In the genomic region with DNA sequence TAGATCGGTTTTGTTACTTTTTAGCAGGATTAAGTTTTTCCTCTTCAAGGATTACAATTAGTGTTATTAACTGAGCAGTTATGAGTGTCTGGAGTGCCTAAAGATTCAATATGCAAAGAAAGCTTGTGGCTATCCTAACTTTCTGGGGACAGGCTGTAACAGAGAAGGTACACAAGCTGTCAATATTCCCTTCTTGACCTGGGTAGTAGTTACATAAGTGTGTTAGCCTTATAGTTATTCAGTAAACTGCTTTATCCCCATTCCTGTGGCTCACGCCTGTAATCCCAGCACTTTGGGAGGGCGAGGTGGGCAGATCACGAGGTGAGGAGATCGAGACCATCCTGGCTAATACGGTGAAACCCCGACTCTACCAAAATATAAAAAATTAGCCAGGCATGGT, we compare ENCODE assay signal across 33 cellular contexts.
"Had no signal": no experiment of that assay in that cellular context is flagged by ENCODE, and none has a peak within 500 bp of the region (broad histone marks: within the 10 kb centered on the region; RNA-seq: fewer than 3 reads in every experiment).

No MANE protein-coding gene starts in this region.

- H3K27ac ChIP-seq: adrenal gland, body of pancreas, brain microvascular endothelial cell, breast epithelium, VCaP had no signal

- H3K27ac Mint-ChIP-seq: activated B cell treated with CpG ODN at 0.5 μM for 24 hours; activated CD4-positive, alpha-beta memory T cell treated with anti-CD3 and anti-CD28 coated beads, Interleukin-2, amount 10 ng/mL, durations not matched to agents 7 days and 5 days; activated CD4-positive, alpha-beta T cell treated with anti-CD3 and anti-CD28 coated beads for 36 hours; activated CD4-positive, alpha-beta T cell treated with anti-CD3 and anti-CD28 coated beads, Interleukin-2, amount 10 ng/mL, durations not matched to agents 7 days and 5 days; activated CD8-positive, alpha-beta memory T cell treated with anti-CD3 and anti-CD28 coated beads, Interleukin-2, amount 10 ng/mL, durations not matched to agents 7 days and 5 days; activated CD8-positive, alpha-beta T cell treated with anti-CD3 and anti-CD28 coated beads, Interleukin-2, amount 10 ng/mL, durations not matched to agents 7 days and 5 days; activated naive CD4-positive, alpha-beta T cell treated with anti-CD3 and anti-CD28 coated beads for 36 hours; activated naive CD4-positive, alpha-beta T cell treated with anti-CD3 and anti-CD28 coated beads, Interleukin-2, amount 50 U/mL, for 72 hours; activated naive CD8-positive, alpha-beta T cell treated with anti-CD3 and anti-CD28 coated beads for 36 hours; activated T-cell treated with anti-CD3 and anti-CD28 coated beads, Interleukin-2, amount 50 U/mL, for 24 hours; T-helper 1 cell treated with Interleukin-12 subunit alpha and Interleukin-12 subunit beta and Interleukin-4 antibody, amounts not matched to agents 30 μg/mL and 1 μg/mL, for 36 hours; T-helper 2 cell treated with Interferon-gamma antibody and Interleukin-4, amounts not matched to agents 5 μg/mL and 100 μg/mL, for 36 hours had no signal

- ATAC-seq: activated CD4-positive, alpha-beta T cell treated with anti-CD3 and anti-CD28 coated beads for 36 hours; activated CD8-positive, alpha-beta memory T cell treated with anti-CD3 and anti-CD28 coated beads, Interleukin-2, amount 10 ng/mL, durations not matched to agents 7 days and 5 days; activated CD8-positive, alpha-beta T cell treated with anti-CD3 and anti-CD28 coated beads, Interleukin-2, amount 10 ng/mL, durations not matched to agents 7 days and 5 days; activated naive CD4-positive, alpha-beta T cell treated with anti-CD3 and anti-CD28 coated beads, Interleukin-2, amount 50 U/mL, for 72 hours; body of pancreas had no signal

- H3K9me3 Mint-ChIP-seq: activated B cell treated with CpG ODN at 0.5 μM for 24 hours; activated CD4-positive, alpha-beta memory T cell treated with anti-CD3 and anti-CD28 coated beads, Interleukin-2, amount 10 ng/mL, durations not matched to agents 7 days and 5 days; activated CD4-positive, alpha-beta T cell treated with anti-CD3 and anti-CD28 coated beads, Interleukin-2, amount 10 ng/mL, durations not matched to agents 7 days and 5 days; activated naive CD4-positive, alpha-beta T cell treated with anti-CD3 and anti-CD28 coated beads for 36 hours; activated naive CD4-positive, alpha-beta T cell treated with anti-CD3 and anti-CD28 coated beads, Interleukin-2, amount 50 U/mL, for 72 hours; activated naive CD8-positive, alpha-beta T cell treated with anti-CD3 and anti-CD28 coated beads for 36 hours; activated T-cell treated with anti-CD3 and anti-CD28 coated beads, Interleukin-2, amount 50 U/mL, for 24 hours; T-helper 1 cell treated with Interleukin-12 subunit alpha and Interleukin-12 subunit beta and Interleukin-4 antibody, amounts not matched to agents 30 μg/mL and 1 μg/mL, for 36 hours; T-helper 2 cell treated with Interferon-gamma antibody and Interleukin-4, amounts not matched to agents 5 μg/mL and 100 μg/mL, for 36 hours had no signal

- H3K4me3 ChIP-seq: adrenal gland, body of pancreas, breast epithelium had no signal

- H3K4me1 Mint-ChIP-seq: activated B cell treated with CpG ODN at 0.5 μM for 24 hours; activated CD4-positive, alpha-beta memory T cell treated with anti-CD3 and anti-CD28 coated beads, Interleukin-2, amount 10 ng/mL, durations not matched to agents 7 days and 5 days; activated CD4-positive, alpha-beta T cell treated with anti-CD3 and anti-CD28 coated beads, Interleukin-2, amount 10 ng/mL, durations not matched to agents 7 days and 5 days; activated CD8-positive, alpha-beta memory T cell treated with anti-CD3 and anti-CD28 coated beads, Interleukin-2, amount 10 ng/mL, durations not matched to agents 7 days and 5 days had no signal

- H3K4me1 ChIP-seq: body of pancreas, breast epithelium had no signal

- DNase-seq: activated B cell treated with CpG ODN at 0.5 μM for 24 hours; activated CD4-positive, alpha-beta memory T cell treated with anti-CD3 and anti-CD28 coated beads, Interleukin-2, amount 10 ng/mL, durations not matched to agents 7 days and 5 days; activated CD4-positive, alpha-beta T cell treated with anti-CD3 and anti-CD28 coated beads for 1 hour; activated CD4-positive, alpha-beta T cell treated with anti-CD3 and anti-CD28 coated beads for 36 hours; activated CD4-positive, alpha-beta T cell treated with anti-CD3 and anti-CD28 coated beads for 48 hours; activated CD4-positive, alpha-beta T cell treated with anti-CD3 and anti-CD28 coated beads, Interleukin-2, amount 10 ng/mL, durations not matched to agents 7 days and 5 days; activated CD4-positive, alpha-beta T cell treated with anti-CD3 and anti-CD28 coated beads, Interleukin-2, amount 50 U/mL, for 48 hours; activated CD8-positive, alpha-beta memory T cell treated with anti-CD3 and anti-CD28 coated beads for 24 hours; activated CD8-positive, alpha-beta memory T cell treated with anti-CD3 and anti-CD28 coated beads, Interleukin-2, amount 10 ng/mL, durations not matched to agents 7 days and 5 days; activated CD8-positive, alpha-beta memory T cell treated with anti-CD3 and anti-CD28 coated beads, Interleukin-2, amount 50 U/mL, for 48 hours; activated CD8-positive, alpha-beta T cell treated with anti-CD3 and anti-CD28 coated beads, Interleukin-2, amount 10 ng/mL, durations not matched to agents 7 days and 5 days; activated effector memory CD4-positive, alpha-beta T cell treated with anti-CD3 and anti-CD28 coated beads, Interleukin-2, amount 50 U/mL, for 16 hours; activated gamma-delta T cell treated with Interleukin-2 at 50 U/mL for 16 hours; activated naive CD4-positive, alpha-beta T cell; activated naive CD4-positive, alpha-beta T cell treated with anti-CD3 and anti-CD28 coated beads for 36 hours; activated naive CD4-positive, alpha-beta T cell treated with anti-CD3 and anti-CD28 coated beads, Interleukin-2, amount 50 U/mL, for 16 hours; activated naive CD8-positive, alpha-beta T cell treated with anti-CD3 and anti-CD28 coated beads for 36 hours; activated T-cell treated with anti-CD3 and anti-CD28 coated beads, Interleukin-2, amount 50 U/mL, for 24 hours; activated T-cell treated with anti-CD3 and anti-CD28 coated beads, Interleukin-2, amount 50 U/mL, for 48 hours; adrenal gland; amniotic stem cell; aorta; body of pancreas; brain microvascular endothelial cell; central memory CD4-positive, alpha-beta T cell; T-helper 1 cell; T-helper 2 cell; T-helper 9 cell had no signal

- H3K4me3 Mint-ChIP-seq: activated B cell treated with CpG ODN at 0.5 μM for 24 hours; activated CD4-positive, alpha-beta memory T cell treated with anti-CD3 and anti-CD28 coated beads, Interleukin-2, amount 10 ng/mL, durations not matched to agents 7 days and 5 days; activated CD4-positive, alpha-beta T cell treated with anti-CD3 and anti-CD28 coated beads for 36 hours; activated CD4-positive, alpha-beta T cell treated with anti-CD3 and anti-CD28 coated beads, Interleukin-2, amount 10 ng/mL, durations not matched to agents 7 days and 5 days; activated CD8-positive, alpha-beta memory T cell treated with anti-CD3 and anti-CD28 coated beads, Interleukin-2, amount 10 ng/mL, durations not matched to agents 7 days and 5 days; activated CD8-positive, alpha-beta T cell treated with anti-CD3 and anti-CD28 coated beads, Interleukin-2, amount 10 ng/mL, durations not matched to agents 7 days and 5 days; activated naive CD4-positive, alpha-beta T cell treated with anti-CD3 and anti-CD28 coated beads for 36 hours; activated naive CD8-positive, alpha-beta T cell treated with anti-CD3 and anti-CD28 coated beads for 36 hours; activated T-cell treated with anti-CD3 and anti-CD28 coated beads, Interleukin-2, amount 50 U/mL, for 24 hours; T-helper 1 cell treated with Interleukin-12 subunit alpha and Interleukin-12 subunit beta and Interleukin-4 antibody, amounts not matched to agents 30 μg/mL and 1 μg/mL, for 36 hours; T-helper 2 cell treated with Interferon-gamma antibody and Interleukin-4, amounts not matched to agents 5 μg/mL and 100 μg/mL, for 36 hours had no signal

- H3K36me3 ChIP-seq: adrenal gland, breast epithelium had no signal

- H3K9me3 ChIP-seq: adrenal gland, body of pancreas, breast epithelium had no signal

- H3K27me3 ChIP-seq: adrenal gland, body of pancreas, brain microvascular endothelial cell, breast epithelium had no signal

- H3K27me3 Mint-ChIP-seq: activated B cell treated with CpG ODN at 0.5 μM for 24 hours; activated CD4-positive, alpha-beta memory T cell treated with anti-CD3 and anti-CD28 coated beads, Interleukin-2, amount 10 ng/mL, durations not matched to agents 7 days and 5 days; activated CD4-positive, alpha-beta T cell treated with anti-CD3 and anti-CD28 coated beads for 36 hours; activated CD4-positive, alpha-beta T cell treated with anti-CD3 and anti-CD28 coated beads, Interleukin-2, amount 10 ng/mL, durations not matched to agents 7 days and 5 days; activated CD8-positive, alpha-beta memory T cell treated with anti-CD3 and anti-CD28 coated beads, Interleukin-2, amount 10 ng/mL, durations not matched to agents 7 days and 5 days; activated naive CD8-positive, alpha-beta T cell treated with anti-CD3 and anti-CD28 coated beads for 36 hours; activated T-cell treated with anti-CD3 and anti-CD28 coated beads, Interleukin-2, amount 50 U/mL, for 24 hours had no signal
